In the genomic region with DNA sequence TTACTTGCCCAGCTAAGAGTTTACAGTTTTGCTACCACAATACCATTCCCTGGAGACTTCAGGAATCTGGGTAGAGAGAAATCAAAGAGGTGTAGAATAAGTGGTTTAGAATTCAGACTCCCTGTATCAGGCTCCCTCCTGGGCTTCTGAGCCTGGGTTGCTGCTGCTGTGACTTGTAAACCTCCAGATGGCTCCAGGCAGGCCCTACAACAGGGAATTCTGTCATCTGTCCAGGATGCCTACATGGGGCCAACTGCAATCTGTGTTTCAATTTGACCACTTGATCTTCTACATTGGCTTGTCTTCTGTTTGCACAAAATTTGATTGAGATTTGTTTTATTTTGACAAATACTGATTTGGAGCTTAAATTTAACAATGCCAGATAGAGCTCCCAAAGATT, we compare ENCODE assay signal across 24 cellular contexts.
"Had no signal": no experiment of that assay in that cellular context is flagged by ENCODE, and none has a peak within 500 bp of the region (broad histone marks: within the 10 kb centered on the region; RNA-seq: fewer than 3 reads in every experiment).

No MANE protein-coding gene starts in this region.

- H3K9me3 ChIP-seq: esophagus squamous epithelium, mucosa of descending colon, ovary, psoas muscle, sigmoid colon, stomach, thyroid gland, vagina had no signal

- ATAC-seq: effector memory CD8-positive, alpha-beta T cell; left lobe of liver; mucosa of descending colon; natural killer cell treated with Interleukin-12 subunit alpha and Interleukin-12 subunit beta and Interleukin-15 and Interleukin-18, amount 100 ng/mL, for 72 hours; psoas muscle; right cardiac atrium; stimulated activated effector memory CD8-positive, alpha-beta T cell treated with anti-CD3 and anti-CD28 coated beads, Interleukin-12 subunit alpha, Interleukin-12 subunit beta, amount 100 ng/mL, for 72 hours had no signal

- H3K4me1 ChIP-seq: psoas muscle, sigmoid colon, stomach, thyroid gland, vagina had no signal

- H3K27ac ChIP-seq: esophagus squamous epithelium, ovary, psoas muscle, sigmoid colon, stomach, thyroid gland, vagina had no signal

- DNase-seq: cortex of kidney; effector memory CD8-positive, alpha-beta T cell; erythroblast; esophagus squamous epithelium; foreskin melanocyte; hypothalamus; mucosa of descending colon; naive B cell; ovary; posterior cingulate gyrus; psoas muscle; right cardiac atrium; sigmoid colon; stimulated activated CD4-positive, alpha-beta T cell treated with anti-CD3 and anti-CD28 coated beads, Interleukin-2, amount 100 ng/mL, for 24 hours; stimulated activated CD4-positive, alpha-beta T cell treated with anti-CD3 and anti-CD28 coated beads, Interleukin-4, amount 100 ng/mL, for 24 hours; stimulated activated naive CD4-positive, alpha-beta T cell treated with Interleukin-2 at 50 U/mL for 16 hours; stomach; thyroid gland; trophoblast cell had no signal

- H3K27me3 ChIP-seq: esophagus squamous epithelium, ovary, sigmoid colon, stomach, thyroid gland, vagina had no signal

- H3K36me3 ChIP-seq: esophagus squamous epithelium, ovary, sigmoid colon, stomach, thyroid gland, vagina had no signal

- H3K4me3 ChIP-seq: esophagus squamous epithelium, lung, mucosa of descending colon, ovary, psoas muscle, sigmoid colon, stomach, thyroid gland, vagina had no signal
